In the genomic region with DNA sequence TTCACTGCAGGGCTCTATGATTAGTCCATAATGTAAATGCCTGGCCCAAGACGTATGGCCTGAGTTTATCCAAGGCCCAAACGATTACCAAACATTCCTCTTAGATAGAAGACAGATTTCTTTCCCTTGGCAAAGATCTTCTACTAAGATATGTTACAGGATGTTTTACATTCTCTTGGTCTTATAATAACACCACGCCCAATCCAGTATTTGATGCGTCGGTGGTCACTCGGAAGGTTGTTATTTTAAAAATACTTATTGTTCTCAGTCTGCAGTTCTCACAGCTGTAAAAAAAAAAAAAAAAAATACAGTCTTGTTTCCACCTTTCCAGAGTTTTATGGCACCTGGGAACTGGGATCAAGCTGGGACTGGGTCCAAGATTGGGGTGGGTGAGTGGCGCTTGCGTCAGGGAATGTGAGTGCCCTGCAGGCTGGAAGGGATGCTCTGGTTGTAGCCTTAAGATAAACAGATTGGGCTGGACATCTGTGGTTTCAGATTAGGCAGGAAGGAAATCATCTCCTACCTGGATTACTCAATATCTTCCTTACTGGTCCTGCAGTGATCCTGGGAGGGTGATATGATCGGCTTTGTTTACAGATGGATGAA, we compare ENCODE assay signal across 11 cellular contexts.
A peak's percentile ranks its signal among the peaks of the same experiment; 100 is the strongest.
DNase-seq lines count a peak whose midpoint lies in the region; TF ChIP-seq lines count a peak whose summit lies in the region.
"Had no signal": no experiment of that assay in that cellular context is flagged by ENCODE, and none has a peak within 500 bp of the region (broad histone marks: within the 10 kb centered on the region; RNA-seq: fewer than 3 reads in every experiment).

No MANE protein-coding gene starts in this region.

- H3K4me1 ChIP-seq in tibial nerve, result peaks cover 0 to 12% (median 5%) of the 10 kb centered on the region in 4 donors

- TF ChIP-seq CTCF in HFF-Myc (IDR thresholded peaks at IDR 0.05; ENCODE audit: low read depth, low read length, missing control alignments) (no peak), tibial nerve (IDR thresholded peaks at IDR 0.05) (no peak)

- no peak overlapping the region for H3K4me3 ChIP-seq in HFF-Myc (replicated peaks; ENCODE audit: low read depth, low read length)
- H3K4me3 ChIP-seq in tibial nerve, result no peak overlapping the region
- H3K4me3 ChIP-seq: cardiac muscle cell had no signal

- H3K27me3 ChIP-seq in tibial nerve, result no peaks in the 10 kb centered on the region
- H3K27me3 ChIP-seq: cardiac muscle cell had no signal

- no peaks in the 10 kb centered on the region for H3K9me3 ChIP-seq in tibial nerve

- 49 to 58% methylated on average over 9 of the region's 9 CpGs for WGBS in tibial nerve, 2 donors

- no peak for TF ChIP-seq POLR2A in tibial nerve (IDR thresholded peaks at IDR 0.05)

- no peak for TF ChIP-seq EP300 in tibial nerve (IDR thresholded peaks at IDR 0.05)

- DNase-seq in HFF-Myc (ENCODE audit: extremely low read depth, low read depth), result peak; percentile 87
- DNase-seq in amniotic epithelial cell (ENCODE audit: low read depth), result peak; percentile 67
- DNase-seq in glomerular visceral epithelial cell (ENCODE audit: extremely low spot score), result peak; percentile 77
- DNase-seq in tibial nerve (ENCODE audit: low spot score in 2 of 2), result no peak
- no peak for DNase-seq in C1 segment of cervical spinal cord (lab: John Stamatoyannopoulos, UW)
- DNase-seq in SHP77 treated with DMSO at 0.1 percent for 48 hours (lab: John Stamatoyannopoulos, UW), result no peak
- DNase-seq in COLO668 (lab: John Stamatoyannopoulos, UW; ENCODE audit: unreplicated experiment), result no peak
- no peak for DNase-seq in DMS153 (lab: John Stamatoyannopoulos, UW)
- DNase-seq: activated CD4-positive, alpha-beta T cell treated with anti-CD3 and anti-CD28 coated beads, Interleukin-2, amount 10 ng/mL, durations not matched to agents 7 days and 5 days; NCI-H524 had no signal

- no peaks in the 10 kb centered on the region for H3K36me3 ChIP-seq in tibial nerve
- H3K36me3 ChIP-seq: cardiac muscle cell had no signal

- H3K27ac ChIP-seq in tibial nerve, result peak overlapping the region in 3 of 4 donors; percentile 32 to 80 (median 63)
- H3K27ac ChIP-seq: cardiac muscle cell had no signal

Comparison
In these comparisons a context has a peak if more than half of its experiments do, and no peak if none do; other contexts are left out.
1. DNase-seq: peak in HFF-Myc (single experiment), amniotic epithelial cell (single experiment) and glomerular visceral epithelial cell (single experiment); none in tibial nerve (0 of 2), C1 segment of cervical spinal cord (0 of 14), SHP77 treated with DMSO at 0.1 percent for 48 hours (single experiment), COLO668 (single experiment) and DMS153 (single experiment).